Comparison of ENCODE assay signal across 8 cellular contexts in genomic region chr3:27312044-27312668, GRCh38. TPM values are rescaled to one million over a fixed set of nuclear protein-coding genes. Genes with fewer than 3 reads are reported as not detected.
DNase-seq lines count a peak whose midpoint lies in the region; TF ChIP-seq lines count a peak whose summit lies in the region.

No MANE protein-coding gene starts in this region.

- peak; percentile 71 for TF ChIP-seq CTCF in GM10266 (IDR thresholded peaks at IDR 0.05; ENCODE audit: control insufficient read depth, insufficient read depth, low read depth, missing control alignments)
- peak; percentile 83 for TF ChIP-seq CTCF in LNCAP (IDR thresholded peaks at IDR 0.05)
- TF ChIP-seq CTCF in epithelial cell of proximal tubule (conservative IDR thresholded peaks at IDR 0.05; ENCODE audit: low read depth, low read length): peak; percentile 71

- in situ Hi-C loops in HAP-1 (cut with MboI; ENCODE audit: low sequenced_read_pairs): loop anchor here (25.0 kb wide), 1 partner anchor 375 kb away; no protein-coding TSS in a partner anchor

- peak; percentile 69 for DNase-seq in AG08395 (ENCODE audit: low spot score)
- peak; percentile 32 for DNase-seq in GM10266 (ENCODE audit: extremely low spot score)
- peak; percentile 35 to 72 for DNase-seq in HAP-1 (ENCODE audit: low spot score in 2 of 2)
- DNase-seq in SJSA1 (ENCODE audit: low read depth in 1 of 2, low spot score in 2 of 2): peak in 1 of 2 experiments; percentile 78
- peak; percentile 33 for DNase-seq in epithelial cell of proximal tubule (ENCODE audit: low read depth)
- peak; percentile 89 for DNase-seq in myocyte (ENCODE audit: low read depth)
- DNase-seq in mesenteric fat pad (ENCODE audit: low spot score): no peak

- H3K36me3 ChIP-seq in HAP-1 (replicated peaks) (no peaks in the 10 kb centered on the region), SJSA1 (no peaks in the 10 kb centered on the region)

- H3K27me3 ChIP-seq in HAP-1 (ENCODE audit: low read depth): no peaks in the 10 kb centered on the region
- H3K27me3 ChIP-seq in SJSA1 (replicated peaks): no peaks in the 10 kb centered on the region

- H3K9me3 ChIP-seq in HAP-1: no peaks in the 10 kb centered on the region
- no peaks in the 10 kb centered on the region for H3K9me3 ChIP-seq in SJSA1 (replicated peaks)

- H3K4me3 ChIP-seq in HAP-1 (no peak overlapping the region), SJSA1 (no peak overlapping the region), epithelial cell of proximal tubule (ENCODE audit: low read depth, low read length) (no peak overlapping the region)

- peak overlapping the region; percentile 58 for H3K27ac ChIP-seq in SJSA1

- H3K4me1 ChIP-seq in HAP-1 (no peaks in the 10 kb centered on the region), SJSA1 (replicated peaks) (peaks cover 20% of the 10 kb centered on the region)

RNA-seq across cellular contexts. Expression of gene NEK10, which starts 57.0 kb away (rescaled TPM):
- total RNA-seq in SJSA1 (2014; rRNA removed; shearing (Covaris generic)): 1.8 and 1.9 TPM in 2 replicates
- total RNA-seq in epithelial cell of proximal tubule (0.06 and 0.07 TPM in 2 replicates), myocyte (4.7 and 5.0 TPM in 2 replicates), mesenteric fat pad (0.87 TPM)
- polyA plus RNA-seq in myocyte (2012): 1.7 TPM
